13 cellular contexts compared by ENCODE assay signal in genomic region chr21:41764558-41765392, GRCh38. TPM values are rescaled to one million over a fixed set of nuclear protein-coding genes. Genes with fewer than 3 reads are reported as not detected.
DNase-seq lines count a peak whose midpoint lies in the region; ATAC-seq, FAIRE-seq and TF ChIP-seq lines count a peak whose summit lies in the region.
"Had no signal": no experiment of that assay in that cellular context is flagged by ENCODE, and none has a peak within 500 bp of the region (broad histone marks: within the 10 kb centered on the region; RNA-seq: fewer than 3 reads in every experiment).

No MANE protein-coding gene starts in this region.

- peak; percentile 98 for FAIRE-seq in HepG2 (lab: Jason Lieb, UNC)

- intact Hi-C loops in MCF 10A (cut with micrococcal nuclease): loop anchor here (5.0 to 10.0 kb wide), 2 partner anchors 37 to 600 kb away; partner anchors contain the start of gene BACE2
- intact Hi-C loops in HepG2 (cut with micrococcal nuclease; ENCODE audit: unreplicated experiment): loop anchor here (5.0 kb wide), 1 partner anchor 53 kb away; no protein-coding TSS in a partner anchor

- H3K36me3 ChIP-seq in HepG2 (replicated peaks in 1 of 2; ENCODE audit: control insufficient read depth in 1 of 2, insufficient read depth in 2 of 2, low read length in 2 of 2) (no peaks in the 10 kb centered on the region; a peak in 1 of 5 replicates), thymus (ENCODE audit: control insufficient read depth, insufficient read depth) (no peaks in the 10 kb centered on the region)

- TF ChIP-seq POLR2A in HepG2 (IDR thresholded peaks at IDR 0.05; ENCODE audit: insufficient read depth in 1 of 2, low read depth in 2 of 2, low read length in 2 of 2): peak in 1 of 2 experiments; percentile 33; a peak in 1 of 4 replicates

- H3K9me3 ChIP-seq in HepG2 (ENCODE audit: low read length) (no peaks in the 10 kb centered on the region), thymus (ENCODE audit: control insufficient read depth) (peaks cover 2% of the 10 kb centered on the region)

- in situ Hi-C loops in HepG2 (cut with HindIII; ENCODE audit: extremely low pct_ligation_motif_present, low pct_unique_long_range_greater_than_20kb): loop anchor here (5.0 kb wide), 2 partner anchors 47 to 97 kb away; no protein-coding TSS in a partner anchor

- BruUV-seq in MCF 10A (replicated peaks; lab: Mats Ljungman, UMichigan) (no TSS peak), HepG2 (replicated peaks; lab: Mats Ljungman, UMichigan) (no TSS peak)

- peaks cover 65% of the 10 kb centered on the region for H3K79me2 ChIP-seq in HepG2 (ENCODE audit: insufficient read depth, low read length)

- H3K4me1 ChIP-seq in HepG2 (ENCODE audit: insufficient read depth, low read length) (peaks cover 83% of the 10 kb centered on the region), thymus (ENCODE audit: control insufficient read depth, insufficient read depth, low read length) (peaks cover 55% of the 10 kb centered on the region)

- peak overlapping the region; percentile 97 for H3K4me2 ChIP-seq in HepG2 (ENCODE audit: low read depth, low read length)

- H3K27ac Mint-ChIP-seq in MCF 10A (ENCODE audit: low read depth, unreplicated experiment): peak overlapping the region; percentile 70

- H2AFZ ChIP-seq in HepG2 (ENCODE audit: low read length): no peak overlapping the region

- H3K36me3 Mint-ChIP-seq in MCF 10A (ENCODE audit: insufficient read depth, unreplicated experiment): peaks cover 59% of the 10 kb centered on the region

- TF ChIP-seq CTCF in MCF 10A (IDR thresholded peaks at IDR 0.05; ENCODE audit: unreplicated experiment) (no peak), HepG2 (CRISPR knock-in tag; IDR thresholded peaks at IDR 0.05) (no peak), GM10266 (IDR thresholded peaks at IDR 0.05; ENCODE audit: control insufficient read depth, insufficient read depth, low read depth, missing control alignments) (no peak)

- H3K4me3 Mint-ChIP-seq in MCF 10A (ENCODE audit: unreplicated experiment): peak overlapping the region; percentile 87

- H3K4me1 Mint-ChIP-seq in MCF 10A (ENCODE audit: insufficient read depth, unreplicated experiment): peaks cover 52% of the 10 kb centered on the region

- no peak for TF ChIP-seq RAD21 in HepG2 (CRISPR knock-in tag; IDR thresholded peaks at IDR 0.05)

- DNase-seq in DMS79 treated with DMSO at 0.1 percent for 48 hours (lab: John Stamatoyannopoulos, UW) (peak; percentile 24), DMS79 (lab: John Stamatoyannopoulos, UW) (no peak), MCF 10A (ENCODE audit: unreplicated experiment) (peak; percentile 62), HepG2 (ENCODE audit: low spot score) (peak; percentile 82), NCI-H2081 (lab: John Stamatoyannopoulos, UW) (no peak), GM10266 (ENCODE audit: extremely low spot score) (no peak)
- DNase-seq in activated effector memory CD4-positive, alpha-beta T cell treated with Interleukin-2 at 50 U/mL for 16 hours: no peak
- DNase-seq: 8988T; activated CD4-positive, CD25-positive, alpha-beta regulatory T cell; NCI-H2171 treated with DMSO at 0.1 percent for 48 hours; SIG-M5 had no signal

- TF ChIP-seq EP300 in HepG2 (IDR thresholded peaks at IDR 0.05; ENCODE audit: low read depth in 2 of 2, low read length in 2 of 2): no peak
- TF ChIP-seq EP300 in HepG2 (CRISPR knock-in tag; IDR thresholded peaks at IDR 0.05; ENCODE audit: borderline replicate concordance): no peak

- H3K9ac ChIP-seq in HepG2 (ENCODE audit: insufficient read depth, low read depth, low read length): peak overlapping the region; percentile 83

- H3K27me3 Mint-ChIP-seq in MCF 10A (ENCODE audit: insufficient read depth, unreplicated experiment): no peaks in the 10 kb centered on the region

- no peaks in the 10 kb centered on the region for H3K9me3 Mint-ChIP-seq in MCF 10A (ENCODE audit: unreplicated experiment)

- H3K27ac ChIP-seq in HepG2 (ENCODE audit: extremely low read length, insufficient read depth, low read length) (peak overlapping the region; percentile 62), thymus (ENCODE audit: low read depth) (no peak overlapping the region)

- POLR2A ChIA-PET in MCF 10A (lab: Yijun Ruan, JAX) (interaction anchor here (0.6 to 12.7 kb wide), 16 partner anchors 11 to 437 kb away, joined by 3 to 238 read pairs (median 14); no protein-coding TSS in a partner anchor), HepG2 (lab: Yijun Ruan, JAX) (interaction anchor here (0.7 to 8.1 kb wide), 10 partner anchors 13 to 442 kb away, joined by 3 to 106 read pairs (median 4); no protein-coding TSS in a partner anchor)

- WGBS in HepG2 (ENCODE audit: low lambda C conversion rate): 0% methylated on average over 4 of the region's 6 CpGs
- 77% methylated on average over 6 of the region's 6 CpGs for WGBS in thymus

- peak overlapping the region; percentile 80 to 85 (median 84) for H3K4me3 ChIP-seq in HepG2 (replicated peaks in 1 of 3; ENCODE audit: insufficient read depth in 1 of 3, low read depth in 2 of 3, low read length in 3 of 3)
- H3K4me3 ChIP-seq in thymus (ENCODE audit: low read length): peak overlapping the region; percentile 2

- H4K20me1 ChIP-seq in HepG2 (ENCODE audit: insufficient read depth, low read length): peaks cover 63% of the 10 kb centered on the region

- CTCF ChIA-PET in MCF 10A (lab: Yijun Ruan, JAX) (interaction anchor here (1.0 to 12.0 kb wide), 15 partner anchors 9 to 152 kb away, joined by 4 to 163 read pairs (median 8); no protein-coding TSS in a partner anchor), HepG2 (lab: Yijun Ruan, JAX; ENCODE audit: low intra/inter-chr PET ratio, low total read pairs) (no interaction called here)

- ATAC-seq in HepG2: peak; percentile 52

- H3K27me3 ChIP-seq in HepG2 (ENCODE audit: control insufficient read depth in 1 of 2, insufficient read depth in 2 of 2, low read length in 2 of 2) (peaks cover 0 to 3% of the 10 kb centered on the region in 2 experiments; a peak in 1 of 5 replicates), thymus (ENCODE audit: control insufficient read depth, insufficient read depth) (peaks cover 38% of the 10 kb centered on the region)

TF ChIP-seq in HepG2, 621 proteins besides CTCF, POLR2A, EP300 and RAD21 (continues in another document):
- no peak for TF ChIP-seq ZNF503 (CRISPR knock-in tag; IDR thresholded peaks at IDR 0.05)
- no peak for TF ChIP-seq SOX6 (IDR thresholded peaks at IDR 0.05)
- peak; percentile 32; the same call in 1 of the 2 replicates for TF ChIP-seq SOX6 (CRISPR knock-in tag; IDR thresholded peaks at IDR 0.05)

RNA-seq across cellular contexts. Expression of gene RIPK4, which starts 2.1 kb away (rescaled TPM):
- total RNA-seq in MCF 10A (2022) (14.0 and 22.3 TPM in 2 replicates), HepG2 (2016; rRNA removed; fragmentation: Illumina TruSeq; extraction: Trizol) (4.9 and 5.3 TPM in 2 replicates)
- 0.51 and 0.71 TPM in 2 replicates for total RNA-seq in HepG2 (2016; cell fraction: cytosol; rRNA removed; fragmentation: Illumina TruSeq; extraction: Trizol; ENCODE audit: low read depth)
- total RNA-seq in HepG2 (2016; cell fraction: insoluble cytoplasmic fraction; rRNA removed; fragmentation: Illumina TruSeq; extraction: Trizol): 4.4 and 5.2 TPM in 2 replicates
- total RNA-seq in HepG2 (2016; cell fraction: membrane; rRNA removed; fragmentation: Illumina TruSeq; extraction: Trizol): 2.1 and 2.3 TPM in 2 replicates
- 3.5 and 4.3 TPM in 2 replicates for total RNA-seq in HepG2 (2016; cell fraction: nucleus; rRNA removed; fragmentation: Illumina TruSeq; extraction: Trizol)
- polyA plus RNA-seq in HepG2 (2011; rRNA removed) (3.1 and 3.7 TPM in 2 replicates), thymus (9.3 TPM)
- 2.8 TPM in 2 replicates for polyA plus RNA-seq in HepG2 (2011; cell fraction: cytosol; rRNA removed)
- 11.6 and 15.3 TPM in 2 replicates for polyA plus RNA-seq in HepG2 (2011; cell fraction: nucleus; rRNA removed)
- 5.1 and 8.2 TPM in 2 replicates for polyA plus RNA-seq in HepG2 (2012)
- 0.29 and 0.38 TPM in 2 replicates for polyA plus RNA-seq in HepG2 (2016; cell fraction: cytosol; fragmentation: Illumina TruSeq; extraction: Trizol; ENCODE audit: low read depth)
- 3.7 and 4.2 TPM in 2 replicates for polyA plus RNA-seq in HepG2 (2016; cell fraction: insoluble cytoplasmic fraction; fragmentation: Illumina TruSeq; extraction: Trizol; ENCODE audit: low read depth)
- 0.65 and 1.0 TPM in 2 replicates for polyA plus RNA-seq in HepG2 (2016; cell fraction: membrane; fragmentation: Illumina TruSeq; extraction: Trizol; ENCODE audit: low read depth)
- polyA plus RNA-seq in HepG2 (2016; cell fraction: nucleus; fragmentation: Illumina TruSeq; extraction: Trizol; ENCODE audit: insufficient read depth, low read depth): 6.2 and 7.7 TPM in 2 replicates
- 0.70 and 14.5 TPM in 2 replicates for polyA minus RNA-seq in HepG2 (2011; rRNA and poly(A)+ RNA removed; ENCODE audit: low replicate concordance)
- polyA minus RNA-seq in HepG2 (2011; cell fraction: cytosol; rRNA and poly(A)+ RNA removed): 6.3 and 8.3 TPM in 2 replicates
- 4.6 and 8.5 TPM in 2 replicates for polyA minus RNA-seq in HepG2 (2011; cell fraction: nucleus; rRNA and poly(A)+ RNA removed)
- total RNA-seq: fibroblast of villous mesenchyme had no signal

Comparison
In these comparisons a context has a peak if more than half of its experiments do, and no peak if none do; other contexts are left out.
1. DNase-seq: peak in DMS79 treated with DMSO at 0.1 percent for 48 hours (single experiment), MCF 10A (single experiment) and HepG2 (single experiment); none in DMS79 (single experiment), activated effector memory CD4-positive, alpha-beta T cell treated with Interleukin-2 at 50 U/mL for 16 hours (single experiment), NCI-H2081 (0 of 2) and GM10266 (single experiment).